In genomic region chr3:53240989-53241972, GRCh38 we compare ENCODE assay signal across 18 cellular contexts. TPM values are rescaled to one million over a fixed set of nuclear protein-coding genes. Genes with fewer than 3 reads are reported as not detected.
DNase-seq lines count a peak whose midpoint lies in the region; ATAC-seq and TF ChIP-seq lines count a peak whose summit lies in the region.
"Had no signal": no experiment of that assay in that cellular context is flagged by ENCODE, and none has a peak within 500 bp of the region (broad histone marks: within the 10 kb centered on the region; RNA-seq: fewer than 3 reads in every experiment).

No MANE protein-coding gene starts in this region.

- H3K9me3 ChIP-seq in AG04450 (ENCODE audit: control insufficient read depth, insufficient read depth, low read length), result no peaks in the 10 kb centered on the region
- no peaks in the 10 kb centered on the region for H3K9me3 ChIP-seq in MG63
- H3K9me3 ChIP-seq in ovary, result no peaks in the 10 kb centered on the region
- H3K9me3 ChIP-seq in Caco-2, result no peaks in the 10 kb centered on the region
- H3K9me3 ChIP-seq: HAP-1 had no signal

- no peaks in the 10 kb centered on the region for H3K27me3 Mint-ChIP-seq in dendritic cell treated with granulocyte-macrophage colony-stimulating factor and Interleukin-4, amounts not matched to agents 40 ng/mL and 50 ng/mL, for 4 days
- H3K27me3 Mint-ChIP-seq in Caco-2 (ENCODE audit: insufficient read depth, unreplicated experiment), result no peaks in the 10 kb centered on the region
- H3K27me3 Mint-ChIP-seq: activated CD4-positive, alpha-beta memory T cell treated with anti-CD3 and anti-CD28 coated beads for 36 hours had no signal

- peak overlapping the region; percentile 47 for H3K27ac ChIP-seq in AG04450 (ENCODE audit: low read depth, low read length)
- no peak overlapping the region for H3K27ac ChIP-seq in ovary

- peaks cover 95% of the 10 kb centered on the region for H3K36me3 Mint-ChIP-seq in dendritic cell treated with granulocyte-macrophage colony-stimulating factor and Interleukin-4, amounts not matched to agents 40 ng/mL and 50 ng/mL, for 4 days (ENCODE audit: low read depth)
- H3K36me3 Mint-ChIP-seq in Caco-2 (ENCODE audit: insufficient read depth, unreplicated experiment), result peaks cover 64% of the 10 kb centered on the region

- H3K36me3 ChIP-seq in MG63, result peaks cover 55% of the 10 kb centered on the region
- no peaks in the 10 kb centered on the region for H3K36me3 ChIP-seq in ovary
- H3K36me3 ChIP-seq in Caco-2 (ENCODE audit: control insufficient read depth, insufficient read depth, low read length), result 0 out of 2 replicates have a peak, but pooled peaks cover 3% of the 10 kb centered on the region

- 85 to 93% (median 89%) methylated on average over 27 to 28 of the region's 28 CpGs for WGBS in ovary, 3 donors

- peaks cover 16% of the 10 kb centered on the region for H3K4me1 ChIP-seq in ovary (ENCODE audit: insufficient read depth)
- peaks cover 18% of the 10 kb centered on the region for H3K4me1 ChIP-seq in Caco-2
- H3K4me1 ChIP-seq: HAP-1 had no signal

- H3K4me3 ChIP-seq in AG04450 (ENCODE audit: low read depth, low read length), result no peak overlapping the region
- H3K4me3 ChIP-seq in MG63, result no peak overlapping the region
- no peak overlapping the region for H3K4me3 ChIP-seq in ovary
- no peak overlapping the region for H3K4me3 ChIP-seq in Caco-2 (ENCODE audit: low read depth, low read length)
- H3K4me3 ChIP-seq: HAP-1 had no signal

- no TSS peak for BruUV-seq in Caco-2 (replicated peaks; lab: Mats Ljungman, UMichigan)

- intact Hi-C loops in dendritic cell treated with granulocyte-macrophage colony-stimulating factor and Interleukin-4, amounts not matched to agents 40 ng/mL and 50 ng/mL, for 4 days (cut with micrococcal nuclease), result no loop called here
- intact Hi-C loops in ovary (cut with DNase I), result no loop called here
- intact Hi-C loops in Caco-2 (cut with micrococcal nuclease; ENCODE audit: unreplicated experiment), result no loop called here

- H3K27me3 ChIP-seq in AG04450 (ENCODE audit: control insufficient read depth, insufficient read depth, low read length) (no peaks in the 10 kb centered on the region), MG63 (no peaks in the 10 kb centered on the region), ovary (no peaks in the 10 kb centered on the region), Caco-2 (replicated peaks; ENCODE audit: control insufficient read depth, insufficient read depth, low read length) (no peaks in the 10 kb centered on the region)

- TF ChIP-seq CTCF in AG04450 (IDR thresholded peaks at IDR 0.05; ENCODE audit: low read depth, low read length), result no peak
- no peak for TF ChIP-seq CTCF in ovary (IDR thresholded peaks at IDR 0.05)
- TF ChIP-seq CTCF in Caco-2 (IDR thresholded peaks at IDR 0.05; ENCODE audit: insufficient read depth in 1 of 2, low read depth in 1 of 2, low read length in 1 of 2, severe bottlenecking in 1 of 2, unreplicated experiment in 1 of 2), result no peak

- no peak for DNase-seq in AG04450 (ENCODE audit: low read depth, low spot score)
- peak; percentile 31 for DNase-seq in MG63
- DNase-seq in myocyte (ENCODE audit: low read depth), result peak; percentile 95
- no peak for DNase-seq in ovary
- DNase-seq in Caco-2, result no peak
- DNase-seq in AML-193 (lab: John Stamatoyannopoulos, UW), result no peak
- DNase-seq: activated CD4-positive, alpha-beta memory T cell treated with anti-CD3 and anti-CD28 coated beads for 36 hours; activated T-cell treated with anti-CD3 and anti-CD28 coated beads, Interleukin-2, amount 50 U/mL, for 72 hours; foreskin melanocyte; GDM1; mesendoderm; NCI-H2029 treated with DMSO at 0.1 percent for 48 hours; NCI-H526 treated with DMSO at 0.1 percent for 48 hours; substantia nigra; SW 1271 had no signal

- peaks cover 99% of the 10 kb centered on the region for H3K4me1 Mint-ChIP-seq in dendritic cell treated with granulocyte-macrophage colony-stimulating factor and Interleukin-4, amounts not matched to agents 40 ng/mL and 50 ng/mL, for 4 days (ENCODE audit: low read depth)
- peaks cover 18% of the 10 kb centered on the region for H3K4me1 Mint-ChIP-seq in Caco-2 (ENCODE audit: low read depth, unreplicated experiment)

- no peak for TF ChIP-seq EP300 in ovary (IDR thresholded peaks at IDR 0.05)

- CTCF ChIA-PET in AG04450 (lab: Charles Lee) (no interaction called here), Caco-2 (lab: Charles Lee) (no interaction called here)

- TF ChIP-seq POLR2A in ovary (IDR thresholded peaks at IDR 0.05), result no peak

- no peaks in the 10 kb centered on the region for H3K9me3 Mint-ChIP-seq in dendritic cell treated with granulocyte-macrophage colony-stimulating factor and Interleukin-4, amounts not matched to agents 40 ng/mL and 50 ng/mL, for 4 days
- no peaks in the 10 kb centered on the region for H3K9me3 Mint-ChIP-seq in Caco-2 (ENCODE audit: unreplicated experiment)
- H3K9me3 Mint-ChIP-seq: activated CD4-positive, alpha-beta memory T cell treated with anti-CD3 and anti-CD28 coated beads for 36 hours; activated T-cell treated with anti-CD3 and anti-CD28 coated beads, Interleukin-2, amount 50 U/mL, for 72 hours had no signal

- no peak overlapping the region for H3K4me3 Mint-ChIP-seq in dendritic cell treated with granulocyte-macrophage colony-stimulating factor and Interleukin-4, amounts not matched to agents 40 ng/mL and 50 ng/mL, for 4 days
- no peak overlapping the region for H3K4me3 Mint-ChIP-seq in Caco-2 (ENCODE audit: unreplicated experiment)
- H3K4me3 Mint-ChIP-seq: activated CD4-positive, alpha-beta memory T cell treated with anti-CD3 and anti-CD28 coated beads for 36 hours; activated T-cell treated with anti-CD3 and anti-CD28 coated beads, Interleukin-2, amount 50 U/mL, for 72 hours had no signal

- ATAC-seq in HG03457 (IDR thresholded peaks at IDR 0.05; ENCODE audit: unreplicated experiment), result no peak
- ATAC-seq: activated T-cell treated with anti-CD3 and anti-CD28 coated beads, Interleukin-2, amount 50 U/mL, for 72 hours had no signal

- H3K27ac Mint-ChIP-seq in dendritic cell treated with granulocyte-macrophage colony-stimulating factor and Interleukin-4, amounts not matched to agents 40 ng/mL and 50 ng/mL, for 4 days, result peak overlapping the region; percentile 85
- no peak overlapping the region for H3K27ac Mint-ChIP-seq in Caco-2 (ENCODE audit: unreplicated experiment)
- H3K27ac Mint-ChIP-seq: activated CD4-positive, alpha-beta memory T cell treated with anti-CD3 and anti-CD28 coated beads for 36 hours had no signal

- POLR2A ChIA-PET in AG04450 (lab: Yijun Ruan, JAX), result no interaction called here
- POLR2A ChIA-PET in Caco-2 (lab: Charles Lee), result no interaction called here

RNA-seq across cellular contexts. Expression of gene TKT, which starts 14.5 kb away (rescaled TPM):
- polyA plus RNA-seq in AG04450 (2011; rRNA removed), result 220 and 319 TPM in 2 replicates
- polyA minus RNA-seq in AG04450 (2011; rRNA and poly(A)+ RNA removed), result 238 and 315 TPM in 2 replicates
- total RNA-seq in MG63 (2014; rRNA removed; shearing (Covaris generic); ENCODE audit: low replicate concordance), result 315 and 707 TPM in 2 replicates
- total RNA-seq in myocyte, result 138 and 187 TPM in 2 replicates
- 246 TPM for polyA plus RNA-seq in myocyte (2012)
- total RNA-seq in ovary, result 100 to 1,000 TPM; 109 to 279 (median 230) TPM
- 100 to 1,000 TPM in 1 of 2 donors, 10 to 100 TPM in 1; 62.6 to 208 TPM for polyA plus RNA-seq in ovary
- 339 and 381 TPM in 2 replicates for total RNA-seq in Caco-2 (2022)

Comparison
In these comparisons a context has a peak if more than half of its experiments do, and no peak if none do; other contexts are left out.
1. DNase-seq: peak in MG63 (single experiment) and myocyte (single experiment); none in AG04450 (single experiment), ovary (0 of 5), Caco-2 (0 of 2) and AML-193 (0 of 2).